In the genomic region with DNA sequence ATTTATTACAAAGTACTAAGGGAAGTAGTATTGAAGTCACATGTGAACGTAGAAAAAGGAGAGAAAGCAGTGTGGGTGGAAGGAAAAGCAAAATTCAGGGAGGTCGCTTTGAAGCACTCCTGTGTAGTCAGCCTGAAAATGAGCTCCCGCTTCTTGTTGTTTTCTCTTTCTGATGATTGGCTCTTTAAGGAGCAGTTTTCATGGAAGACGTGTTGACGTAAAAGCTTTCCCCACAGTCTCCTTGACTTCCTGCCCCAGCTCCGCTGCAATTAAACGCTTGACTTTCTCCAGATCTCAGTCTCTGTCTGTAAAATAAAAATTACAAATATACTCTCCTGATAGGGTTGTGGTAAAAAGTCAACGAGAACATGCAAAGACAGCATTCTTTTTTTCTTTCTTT, we compare ENCODE assay signal across 1 cellular context.
TF ChIP-seq lines count a peak whose summit lies in the region.

No MANE protein-coding gene starts in this region.

TF ChIP-seq in H1, 55 proteins besides CTCF, POLR2A, EP300 and RAD21:
- TF ChIP-seq CTBP2 (IDR thresholded peaks at IDR 0.05; ENCODE audit: borderline replicate concordance, insufficient read depth, insufficient read length, low read length), result no peak
